In genomic region chr9:21965401-21965951, GRCh38 we compare ENCODE assay signal across 8 cellular contexts. TPM values are rescaled to one million over a fixed set of nuclear protein-coding genes. Genes with fewer than 3 reads are reported as not detected.
A peak's percentile ranks its signal among the peaks of the same experiment; 100 is the strongest.
DNase-seq lines count a peak whose midpoint lies in the region; ATAC-seq, FAIRE-seq and TF ChIP-seq lines count a peak whose summit lies in the region.

No MANE protein-coding gene starts in this region.

- peaks cover 16% of the 10 kb centered on the region for H3K4me1 ChIP-seq in astrocyte (ENCODE audit: insufficient read depth, low read length)
- no peaks in the 10 kb centered on the region for H3K4me1 ChIP-seq in A673 (ENCODE audit: insufficient read depth, low read length, poor library complexity, severe bottlenecking)

- H3K4me3 Mint-ChIP-seq in IgD-negative memory B cell = peak overlapping the region; percentile 65 to 88 (median 76)
- H3K4me3 Mint-ChIP-seq in astrocyte (ENCODE audit: unreplicated experiment) = peak overlapping the region; percentile 75

- H3K36me3 ChIP-seq in astrocyte (ENCODE audit: insufficient read depth, low read length) = peaks cover 9% of the 10 kb centered on the region
- H3K36me3 ChIP-seq in A673 (ENCODE audit: insufficient read depth, low read length, poor library complexity, severe bottlenecking) = no peaks in the 10 kb centered on the region

- H3K27ac Mint-ChIP-seq in IgD-negative memory B cell (peak overlapping the region; percentile 67 to 95 (median 93)), astrocyte (ENCODE audit: unreplicated experiment) (peak overlapping the region; percentile 53)

- BruUV-seq in A673 (replicated peaks; lab: Mats Ljungman, UMichigan) = no TSS peak

- H3K27ac ChIP-seq in astrocyte (ENCODE audit: low read depth, low read length) (no peak overlapping the region), A673 (ENCODE audit: low read depth, low read length, poor library complexity, severe bottlenecking) (no peak overlapping the region)

- H3K79me2 ChIP-seq in astrocyte (ENCODE audit: insufficient read depth, low read length) = no peaks in the 10 kb centered on the region

- H3K9me3 Mint-ChIP-seq in IgD-negative memory B cell = peaks cover 10 to 27% (median 11%) of the 10 kb centered on the region in 3 donors
- peaks cover 40% of the 10 kb centered on the region for H3K9me3 Mint-ChIP-seq in astrocyte (ENCODE audit: unreplicated experiment)

- H3K4me3 ChIP-seq in GM08714 (ENCODE audit: low read length) = peak overlapping the region; percentile 10; the same call in 1 of the 2 replicates
- H3K4me3 ChIP-seq in astrocyte (ENCODE audit: insufficient read depth, low read depth, low read length) = peak overlapping the region; percentile 48
- no peak overlapping the region for H3K4me3 ChIP-seq in A673 (ENCODE audit: low read depth, low read length, poor library complexity, severe bottlenecking)

- TF ChIP-seq CTCF in astrocyte (IDR thresholded peaks at IDR 0.05; ENCODE audit: insufficient read depth, low read depth, low read length) (peak; percentile 47), A673 (conservative IDR thresholded peaks at IDR 0.05; ENCODE audit: low read depth, low read length) (no peak)

- peak overlapping the region; percentile 64 for H3K9ac ChIP-seq in astrocyte (ENCODE audit: low read length)

- peaks cover 79% of the 10 kb centered on the region for H3K27me3 Mint-ChIP-seq in IgD-negative memory B cell
- peaks cover 77% of the 10 kb centered on the region for H3K27me3 Mint-ChIP-seq in astrocyte (ENCODE audit: low read depth, unreplicated experiment)

- peak; percentile 88 for ATAC-seq in GM21576 (IDR thresholded peaks at IDR 0.05; ENCODE audit: unreplicated experiment)

- peak; percentile 65 for DNase-seq in astrocyte (ENCODE audit: low read depth)
- peak; percentile 86 for DNase-seq in islet precursor cell
- DNase-seq in stimulated activated CD4-positive, alpha-beta T cell treated with anti-CD3 and anti-CD28 coated beads, Interleukin-4, amount 100 ng/mL, for 1 hour = peak; percentile 38
- DNase-seq in A673 (ENCODE audit: low spot score) = no peak
- DNase-seq in NCI-H146 (lab: John Stamatoyannopoulos, UW) = no peak

- POLR2A ChIA-PET in A673 (lab: Charles Lee; ENCODE audit: low non-redundant PET) = no interaction called here

- H3K4me1 Mint-ChIP-seq in IgD-negative memory B cell (peaks cover 10 to 21% (median 11%) of the 10 kb centered on the region in 3 donors), astrocyte (ENCODE audit: low read depth, unreplicated experiment) (peaks cover 2% of the 10 kb centered on the region)

- peak overlapping the region; percentile 91 for H3K4me2 ChIP-seq in astrocyte (ENCODE audit: low read length)

- intact Hi-C loops in A673 (cut with micrococcal nuclease; ENCODE audit: unreplicated experiment) = no loop called here

- H3K36me3 Mint-ChIP-seq in IgD-negative memory B cell (no peaks in the 10 kb centered on the region), astrocyte (ENCODE audit: low read depth, unreplicated experiment) (peaks cover 22% of the 10 kb centered on the region)

- peak overlapping the region; percentile 88 for H2AFZ ChIP-seq in astrocyte (ENCODE audit: low read depth, low read length)

- H4K20me1 ChIP-seq in astrocyte (ENCODE audit: insufficient read depth, low read length) = peaks cover 22% of the 10 kb centered on the region

- FAIRE-seq in astrocyte (lab: Jason Lieb, UNC) = no peak

- H3K27me3 ChIP-seq in astrocyte (ENCODE audit: insufficient read depth, low read length) = peaks cover 34% of the 10 kb centered on the region
- H3K27me3 ChIP-seq in A673 (replicated peaks; ENCODE audit: insufficient read depth, low read depth, low read length, poor library complexity) = no peaks in the 10 kb centered on the region

- CTCF ChIA-PET in A673 (lab: Charles Lee) = no interaction called here

- H3K9me3 ChIP-seq in astrocyte (ENCODE audit: insufficient read depth, low read depth, low read length) (peaks cover 8% of the 10 kb centered on the region), A673 (ENCODE audit: low read depth, low read length, poor library complexity, severe bottlenecking) (no peaks in the 10 kb centered on the region)

RNA-seq across cellular contexts. Expression of gene CDKN2A, which starts 28.7 kb away (rescaled TPM):
- polyA plus RNA-seq in IgD-negative memory B cell = 13.9 TPM
- total RNA-seq in astrocyte = 71.6 and 81.4 TPM in 2 replicates
- total RNA-seq in A673 (2021) = not detected in 2 replicates

RNA-seq across cellular contexts. Expression of gene CDKN2B-AS1, which starts 29.1 kb away (rescaled TPM):
- not detected for polyA plus RNA-seq in IgD-negative memory B cell
- total RNA-seq in astrocyte (2.3 TPM in 2 replicates), A673 (2021) (not detected in 2 replicates)

RNA-seq across cellular contexts. Expression of gene CDKN2B, which starts 43.6 kb away (rescaled TPM):
- 0.23 TPM for polyA plus RNA-seq in IgD-negative memory B cell
- total RNA-seq in astrocyte = 306 and 314 TPM in 2 replicates
- not detected in 2 replicates for total RNA-seq in A673 (2021)

Comparison
In these comparisons a context has a peak if more than half of its experiments do, and no peak if none do; other contexts are left out.
1. DNase-seq: peak in astrocyte (single experiment), islet precursor cell (single experiment) and stimulated activated CD4-positive, alpha-beta T cell treated with anti-CD3 and anti-CD28 coated beads, Interleukin-4, amount 100 ng/mL, for 1 hour (single experiment); none in A673 (single experiment) and NCI-H146 (single experiment).
2. RNA of gene CDKN2A, which starts 28.7 kb away (total RNA-seq): 71.6 to 81.4 TPM in astrocyte; not detected in A673; every median in the first group is over 10 times any median in the second.
3. RNA of gene CDKN2B, which starts 43.6 kb away (total RNA-seq): 306 to 314 TPM in astrocyte; not detected in A673; every median in the first group is over 100 times any median in the second.